ENCODE assay signal across 9 cellular contexts in genomic region chr7:87154166-87154565, GRCh38. TPM values are rescaled to one million over a fixed set of nuclear protein-coding genes. Genes with fewer than 3 reads are reported as not detected.
DNase-seq lines count a peak whose midpoint lies in the region; ATAC-seq, FAIRE-seq and TF ChIP-seq lines count a peak whose summit lies in the region.
"Had no signal": no experiment of that assay in that cellular context is flagged by ENCODE, and none has a peak within 500 bp of the region (broad histone marks: within the 10 kb centered on the region; RNA-seq: fewer than 3 reads in every experiment).

No MANE protein-coding gene starts in this region.

- no TSS peak for BruUV-seq in HepG2 (replicated peaks; lab: Mats Ljungman, UMichigan)

- H3K9me3 ChIP-seq in HepG2 (ENCODE audit: low read length) (no peaks in the 10 kb centered on the region), right lobe of liver (no peaks in the 10 kb centered on the region), mesodermal cell (ENCODE audit: control insufficient read depth, low read length) (no peaks in the 10 kb centered on the region)

- no peaks in the 10 kb centered on the region; the same call in 1 of the 2 replicates for H4K20me1 ChIP-seq in HepG2 (ENCODE audit: insufficient read depth, low read length)

- peaks cover 63% of the 10 kb centered on the region for H3K79me2 ChIP-seq in HepG2 (ENCODE audit: insufficient read depth, low read length)

- POLR2A ChIA-PET in HepG2 (lab: Yijun Ruan, JAX): interaction anchor here (2.5 kb wide), 1 partner anchor 66 kb away, joined by 7 read pairs; the partner anchor contains the start of gene TMEM243

- no peak for TF ChIP-seq EP300 in HepG2 (IDR thresholded peaks at IDR 0.05; ENCODE audit: low read depth in 2 of 2, low read length in 2 of 2)
- no peak for TF ChIP-seq EP300 in HepG2 (CRISPR knock-in tag; IDR thresholded peaks at IDR 0.05; ENCODE audit: borderline replicate concordance)

- TF ChIP-seq RAD21 in HepG2 (CRISPR knock-in tag; IDR thresholded peaks at IDR 0.05): no peak

- TF ChIP-seq CTCF in HepG2 (CRISPR knock-in tag; IDR thresholded peaks at IDR 0.05) (no peak), right lobe of liver (IDR thresholded peaks at IDR 0.05) (no peak), astrocyte of the cerebellum (IDR thresholded peaks at IDR 0.05; ENCODE audit: low read depth, low read length, missing control alignments) (no peak)

- H3K4me2 ChIP-seq in HepG2 (ENCODE audit: low read depth, low read length): peak overlapping the region; percentile 71

- H3K27ac ChIP-seq in HepG2 (ENCODE audit: extremely low read length, insufficient read depth, low read length): peak overlapping the region; percentile 98
- no peak overlapping the region for H3K27ac ChIP-seq in right lobe of liver
- no peak overlapping the region for H3K27ac ChIP-seq in mesodermal cell (ENCODE audit: low read depth, low read length, severe bottlenecking)

- H3K4me3 ChIP-seq in HepG2 (replicated peaks in 1 of 3; ENCODE audit: insufficient read depth in 1 of 3, low read depth in 2 of 3, low read length in 3 of 3) (peak overlapping the region; percentile 86 to 97 (median 91); a peak in 5 of 6 replicates), right lobe of liver (no peak overlapping the region), astrocyte of the cerebellum (ENCODE audit: low read depth, low read length) (peak overlapping the region; percentile 80), mesodermal cell (ENCODE audit: extremely low read depth, insufficient read depth, low read length, poor library complexity, severe bottlenecking) (peak overlapping the region; percentile 83)

- intact Hi-C loops in HepG2 (cut with micrococcal nuclease; ENCODE audit: unreplicated experiment): loop anchor here (5.0 kb wide), 1 partner anchor 212 kb away; no protein-coding TSS in a partner anchor
- intact Hi-C loops in right lobe of liver (cut with DNase I): no loop called here

- H3K27me3 ChIP-seq in HepG2 (ENCODE audit: control insufficient read depth in 1 of 2, insufficient read depth in 2 of 2, low read length in 2 of 2) (no peaks in the 10 kb centered on the region; a peak in 1 of 5 replicates), right lobe of liver (no peaks in the 10 kb centered on the region)

- H2AFZ ChIP-seq in HepG2 (ENCODE audit: low read length): no peak overlapping the region

- no peak for DNase-seq in HepG2 (ENCODE audit: low spot score)
- DNase-seq in right lobe of liver: no peak
- no peak for DNase-seq in astrocyte of the cerebellum (ENCODE audit: low read depth)
- no peak for DNase-seq in NCI-H446 treated with DMSO at 0.1 percent for 48 hours (lab: John Stamatoyannopoulos, UW)
- DNase-seq in C1 segment of cervical spinal cord (lab: John Stamatoyannopoulos, UW): no peak

- ATAC-seq in HepG2: no peak
- ATAC-seq in right lobe of liver: no peak
- ATAC-seq in HG03469 (IDR thresholded peaks at IDR 0.05; ENCODE audit: unreplicated experiment): no peak
- ATAC-seq in GM21717 (IDR thresholded peaks at IDR 0.05; ENCODE audit: unreplicated experiment): no peak

- 46% methylated on average over 2 of the region's 2 CpGs for WGBS in HepG2 (ENCODE audit: low lambda C conversion rate)
- WGBS in right lobe of liver (ENCODE audit: insufficient coverage, low coverage, low lambda C conversion rate, missing lambda C conversion rate): 49% methylated on average over 2 of the region's 2 CpGs
- no CpG with 5 or more reads among the region's 2 CpGs for WGBS in mesodermal cell (ENCODE audit: insufficient coverage in 2 of 2), 2 experiments

- peak overlapping the region; percentile 91; the same call in 1 of the 2 replicates for H3K9ac ChIP-seq in HepG2 (ENCODE audit: insufficient read depth, low read depth, low read length)

- peaks cover 43% of the 10 kb centered on the region for H3K4me1 ChIP-seq in HepG2 (ENCODE audit: insufficient read depth, low read length)
- peaks cover 0 to 35% (median 7%) of the 10 kb centered on the region in 4 donors for H3K4me1 ChIP-seq in right lobe of liver
- peaks cover 9% of the 10 kb centered on the region for H3K4me1 ChIP-seq in mesodermal cell (ENCODE audit: control insufficient read depth, insufficient read depth, low read length, poor library complexity, severe bottlenecking)

- in situ Hi-C loops in HepG2 (cut with HindIII; ENCODE audit: extremely low pct_ligation_motif_present, low pct_unique_long_range_greater_than_20kb) (loop anchor here (5.0 kb wide), 1 partner anchor 212 kb away; no protein-coding TSS in a partner anchor), astrocyte of the cerebellum (cut with HindIII; ENCODE audit: low sequenced_read_pairs) (no loop called here)

- FAIRE-seq in HepG2 (lab: Jason Lieb, UNC): no peak
- FAIRE-seq: G401.6 had no signal

- TF ChIP-seq POLR2A in HepG2 (IDR thresholded peaks at IDR 0.05; ENCODE audit: insufficient read depth in 1 of 2, low read depth in 2 of 2, low read length in 2 of 2): no peak
- TF ChIP-seq POLR2A in right lobe of liver (IDR thresholded peaks at IDR 0.05): no peak

- H3K36me3 ChIP-seq in HepG2 (replicated peaks in 1 of 2; ENCODE audit: control insufficient read depth in 1 of 2, insufficient read depth in 2 of 2, low read length in 2 of 2): no peaks in the 10 kb centered on the region; a peak in 1 of 5 replicates
- no peaks in the 10 kb centered on the region for H3K36me3 ChIP-seq in right lobe of liver
- peaks cover 10% of the 10 kb centered on the region for H3K36me3 ChIP-seq in mesodermal cell (ENCODE audit: control insufficient read depth, insufficient read depth, low read length)

- CTCF ChIA-PET in HepG2 (lab: Yijun Ruan, JAX; ENCODE audit: low intra/inter-chr PET ratio, low total read pairs): no interaction called here

TF ChIP-seq in HepG2, 621 proteins besides CTCF, POLR2A, EP300 and RAD21:
- TF ChIP-seq ZKSCAN1 (IDR thresholded peaks at IDR 0.05; ENCODE audit: low read length) (no peak), SOX6 (IDR thresholded peaks at IDR 0.05) (no peak), SOX6 (CRISPR knock-in tag; IDR thresholded peaks at IDR 0.05) (no peak), PHF8 (CRISPR knock-in tag; IDR thresholded peaks at IDR 0.05) (no peak), ZNF543 (CRISPR knock-in tag; IDR thresholded peaks at IDR 0.05) (no peak), ZNF614 (CRISPR knock-in tag; IDR thresholded peaks at IDR 0.05; ENCODE audit: borderline replicate concordance) (no peak), ZNF547 (CRISPR knock-in tag; IDR thresholded peaks at IDR 0.05) (no peak)
TF ChIP-seq in HepG2: peak in this region for 0.

RNA-seq across cellular contexts. Expression of gene DMTF1, which starts 1.9 kb away (rescaled TPM):
- total RNA-seq in HepG2 (2016; rRNA removed; fragmentation: Illumina TruSeq; extraction: Trizol) (17.9 and 45.8 TPM in 2 replicates), right lobe of liver (10 to 100 TPM; 16.7 to 28.1 (median 22.2) TPM)
- 8.9 and 13.1 TPM in 2 replicates for total RNA-seq in HepG2 (2016; cell fraction: cytosol; rRNA removed; fragmentation: Illumina TruSeq; extraction: Trizol; ENCODE audit: low read depth)
- total RNA-seq in HepG2 (2016; cell fraction: insoluble cytoplasmic fraction; rRNA removed; fragmentation: Illumina TruSeq; extraction: Trizol): 16.8 and 39.0 TPM in 2 replicates
- 11.4 and 12.3 TPM in 2 replicates for total RNA-seq in HepG2 (2016; cell fraction: membrane; rRNA removed; fragmentation: Illumina TruSeq; extraction: Trizol)
- total RNA-seq in HepG2 (2016; cell fraction: nucleus; rRNA removed; fragmentation: Illumina TruSeq; extraction: Trizol): 120 and 143 TPM in 2 replicates
- 111 and 132 TPM in 2 replicates for polyA plus RNA-seq in HepG2 (2011; rRNA removed)
- polyA plus RNA-seq in HepG2 (2011; cell fraction: cytosol; rRNA removed): 17.2 and 21.7 TPM in 2 replicates
- 295 and 299 TPM in 2 replicates for polyA plus RNA-seq in HepG2 (2011; cell fraction: nucleus; rRNA removed)
- 27.6 and 31.1 TPM in 2 replicates for polyA plus RNA-seq in HepG2 (2012)
- 1.1 and 2.1 TPM in 2 replicates for polyA plus RNA-seq in HepG2 (2016; cell fraction: cytosol; fragmentation: Illumina TruSeq; extraction: Trizol; ENCODE audit: low read depth)
- 14.5 and 17.7 TPM in 2 replicates for polyA plus RNA-seq in HepG2 (2016; cell fraction: insoluble cytoplasmic fraction; fragmentation: Illumina TruSeq; extraction: Trizol; ENCODE audit: low read depth)
- 2.9 and 3.0 TPM in 2 replicates for polyA plus RNA-seq in HepG2 (2016; cell fraction: membrane; fragmentation: Illumina TruSeq; extraction: Trizol; ENCODE audit: low read depth)
- 167 and 192 TPM in 2 replicates for polyA plus RNA-seq in HepG2 (2016; cell fraction: nucleus; fragmentation: Illumina TruSeq; extraction: Trizol; ENCODE audit: insufficient read depth, low read depth)
- 63.7 and 73.9 TPM in 2 replicates for polyA minus RNA-seq in HepG2 (2011; rRNA and poly(A)+ RNA removed; ENCODE audit: low replicate concordance)
- 19.5 and 24.6 TPM in 2 replicates for polyA minus RNA-seq in HepG2 (2011; cell fraction: cytosol; rRNA and poly(A)+ RNA removed)
- 527 and 550 TPM in 2 replicates for polyA minus RNA-seq in HepG2 (2011; cell fraction: nucleus; rRNA and poly(A)+ RNA removed)
- 67.2 TPM for polyA plus RNA-seq in mesodermal cell (2013, experiment 1 of 2)
- 67.7 TPM for polyA plus RNA-seq in mesodermal cell (2013, experiment 2 of 2)

Comparison
In these comparisons a context has a peak if more than half of its experiments do, and no peak if none do; other contexts are left out.
1. H3K4me3 ChIP-seq: peak in HepG2 (3 of 3), astrocyte of the cerebellum (single experiment) and mesodermal cell (single experiment); none in right lobe of liver (0 of 3).